In genomic region chr15:96264351-96264798, GRCh38 we compare ENCODE assay signal across 16 cellular contexts.
DNase-seq lines count a peak whose midpoint lies in the region; ATAC-seq, FAIRE-seq and TF ChIP-seq lines count a peak whose summit lies in the region.
"Had no signal": no experiment of that assay in that cellular context is flagged by ENCODE, and none has a peak within 500 bp of the region (broad histone marks: within the 10 kb centered on the region; RNA-seq: fewer than 3 reads in every experiment).

No MANE protein-coding gene starts in this region.

- no peak for TF ChIP-seq CTCF in mammary epithelial cell (conservative IDR thresholded peaks at IDR 0.05 in 1 of 2, IDR thresholded peaks at IDR 0.05 in 1 of 2; ENCODE audit: extremely low read depth in 1 of 2, insufficient read depth in 1 of 2, low read depth in 1 of 2, low read length in 2 of 2)
- TF ChIP-seq CTCF in lung (IDR thresholded peaks at IDR 0.05; ENCODE audit: control extremely low read depth, extremely low read depth): no peak

- DNase-seq in SIG-M5 treated with dmso at 0.1 percent for 504 hours (lab: John Stamatoyannopoulos, UW; ENCODE audit: unreplicated experiment) (peak; percentile 25), SIG-M5 (lab: John Stamatoyannopoulos, UW) (no peak), mammary epithelial cell (peak; percentile 99), lung (ENCODE audit: low spot score) (peak; percentile 79), aorta (no peak), HTR-8/SVneo (ENCODE audit: insufficient read length, low spot score) (no peak), NCI-H446 (lab: John Stamatoyannopoulos, UW) (no peak)
- DNase-seq: activated CD4-positive, alpha-beta T cell treated with anti-CD3 and anti-CD28 coated beads, Interleukin-2, amount 50 U/mL, for 4 hours; anterior cingulate cortex; CD4-positive, alpha-beta T cell; GDM1; NCI-H1092 treated with DMSO at 0.1 percent for 48 hours had no signal

- no peaks in the 10 kb centered on the region for H3K27me3 ChIP-seq in mammary epithelial cell (ENCODE audit: insufficient read depth, low read length)
- no peaks in the 10 kb centered on the region for H3K27me3 ChIP-seq in lung (ENCODE audit: control insufficient read depth, insufficient read depth)
- no peaks in the 10 kb centered on the region for H3K27me3 ChIP-seq in aorta (ENCODE audit: control insufficient read depth in 1 of 2, insufficient read depth in 2 of 2, low read length in 1 of 2)
- H3K27me3 ChIP-seq: neural progenitor cell had no signal

- peak overlapping the region; percentile 38 for H3K9ac ChIP-seq in mammary epithelial cell (ENCODE audit: insufficient read depth, low read length)
- H3K9ac ChIP-seq: neural progenitor cell had no signal

- H4K20me1 ChIP-seq in mammary epithelial cell (ENCODE audit: insufficient read depth, low read length): no peaks in the 10 kb centered on the region

- H3K9me3 ChIP-seq in mammary epithelial cell (replicated peaks; ENCODE audit: insufficient read depth, low read length) (no peaks in the 10 kb centered on the region), lung (ENCODE audit: control insufficient read depth in 2 of 2, insufficient read depth in 1 of 2, low read length in 1 of 2) (peaks cover 0 to 1% of the 10 kb centered on the region in 2 donors), aorta (ENCODE audit: control insufficient read depth, low read length) (no peaks in the 10 kb centered on the region)

- dilution Hi-C loops in mammary epithelial cell (cut with HindIII; ENCODE audit: low sequenced_read_pairs): no loop called here

- FAIRE-seq in HTR-8/SVneo (lab: Jason Lieb, UNC): no peak
- FAIRE-seq: GM18507 had no signal

- BruUV-seq in mammary epithelial cell (replicated peaks; lab: Mats Ljungman, UMichigan): no TSS peak

- peak overlapping the region; percentile 4 for H2AFZ ChIP-seq in mammary epithelial cell (ENCODE audit: low read depth, low read length)
- H2AFZ ChIP-seq: neural progenitor cell had no signal

- H3K36me3 ChIP-seq in mammary epithelial cell (ENCODE audit: insufficient read depth, low read length) (no peaks in the 10 kb centered on the region), lung (ENCODE audit: control insufficient read depth in 2 of 2, insufficient read depth in 2 of 2, low read length in 2 of 2) (no peaks in the 10 kb centered on the region), aorta (ENCODE audit: control insufficient read depth in 1 of 2, insufficient read depth in 2 of 2, low read length in 1 of 2) (peaks cover 0 to 2% of the 10 kb centered on the region in 2 donors)
- H3K36me3 ChIP-seq: neural progenitor cell had no signal

- no peaks in the 10 kb centered on the region for H3K79me2 ChIP-seq in mammary epithelial cell (ENCODE audit: insufficient read depth, low read length)

- in situ Hi-C loops in mammary epithelial cell (cut with MboI; ENCODE audit: low sequenced_read_pairs in 2 of 2): no loop called here

- H3K27ac ChIP-seq in mammary epithelial cell (ENCODE audit: insufficient read depth, low read depth, low read length): peak overlapping the region; percentile 93
- H3K27ac ChIP-seq in lung (ENCODE audit: low read depth in 1 of 2, low read length in 1 of 2): peak overlapping the region in 1 of 2 donors; percentile 67
- no peak overlapping the region for H3K27ac ChIP-seq in aorta (ENCODE audit: low read depth in 1 of 2, low read length in 2 of 2)
- H3K27ac ChIP-seq: 22Rv1, neural progenitor cell had no signal

- intact Hi-C loops in mammary epithelial cell (cut with micrococcal nuclease): loop anchor here (2.0 kb wide), 1 partner anchor 34 kb away; no protein-coding TSS in a partner anchor
- intact Hi-C loops in aorta (cut with DNase I): no loop called here

- ATAC-seq in lung (ENCODE audit: insufficient read depth, low FRiP score) (peak; percentile 85), aorta (ENCODE audit: low FRiP score) (peak; percentile 15), GM19395 (IDR thresholded peaks at IDR 0.05; ENCODE audit: unreplicated experiment) (no peak)

- H3K4me3 ChIP-seq in mammary epithelial cell (replicated peaks in 1 of 3; ENCODE audit: insufficient read depth in 1 of 3, low read depth in 2 of 3, low read length in 3 of 3) (no peak overlapping the region), lung (no peak overlapping the region), aorta (ENCODE audit: low read length in 2 of 2) (no peak overlapping the region)
- H3K4me3 ChIP-seq: neural progenitor cell had no signal

- CTCF ChIA-PET in mammary epithelial cell (lab: Charles Lee; ENCODE audit: low non-redundant PET): interaction anchor here (1.9 kb wide), 1 partner anchor 63 kb away, joined by 15 read pairs; no protein-coding TSS in a partner anchor

- peaks cover 35% of the 10 kb centered on the region for H3K4me1 ChIP-seq in mammary epithelial cell (ENCODE audit: insufficient read depth, low read length)
- no peaks in the 10 kb centered on the region for H3K4me1 ChIP-seq in lung (ENCODE audit: control insufficient read depth in 2 of 2, insufficient read depth in 2 of 2, low read length in 2 of 2)
- H3K4me1 ChIP-seq in aorta (ENCODE audit: control insufficient read depth in 1 of 2, insufficient read depth in 2 of 2, low read length in 2 of 2): no peaks in the 10 kb centered on the region

- peak overlapping the region; percentile 53 for H3K4me2 ChIP-seq in mammary epithelial cell (ENCODE audit: insufficient read depth, low read depth, low read length)
- H3K4me2 ChIP-seq: neural progenitor cell had no signal

- 60% methylated on average over 1 of the region's 1 CpG for WGBS in mammary epithelial cell (ENCODE audit: low coverage, missing lambda C conversion rate)
- WGBS in lung, 2 donors: 69 to 71% methylated on average over 1 of the region's 1 CpG
- 79 to 87% methylated on average over 1 of the region's 1 CpG for WGBS in aorta, 2 donors

Comparison
In these comparisons a context has a peak if more than half of its experiments do, and no peak if none do; other contexts are left out.
1. DNase-seq: peak in SIG-M5 treated with dmso at 0.1 percent for 504 hours (single experiment), mammary epithelial cell (single experiment) and lung (single experiment); none in SIG-M5 (single experiment), aorta (0 of 2), HTR-8/SVneo (single experiment) and NCI-H446 (0 of 2).